1 cellular context compared by ENCODE assay signal in the genomic region with DNA sequence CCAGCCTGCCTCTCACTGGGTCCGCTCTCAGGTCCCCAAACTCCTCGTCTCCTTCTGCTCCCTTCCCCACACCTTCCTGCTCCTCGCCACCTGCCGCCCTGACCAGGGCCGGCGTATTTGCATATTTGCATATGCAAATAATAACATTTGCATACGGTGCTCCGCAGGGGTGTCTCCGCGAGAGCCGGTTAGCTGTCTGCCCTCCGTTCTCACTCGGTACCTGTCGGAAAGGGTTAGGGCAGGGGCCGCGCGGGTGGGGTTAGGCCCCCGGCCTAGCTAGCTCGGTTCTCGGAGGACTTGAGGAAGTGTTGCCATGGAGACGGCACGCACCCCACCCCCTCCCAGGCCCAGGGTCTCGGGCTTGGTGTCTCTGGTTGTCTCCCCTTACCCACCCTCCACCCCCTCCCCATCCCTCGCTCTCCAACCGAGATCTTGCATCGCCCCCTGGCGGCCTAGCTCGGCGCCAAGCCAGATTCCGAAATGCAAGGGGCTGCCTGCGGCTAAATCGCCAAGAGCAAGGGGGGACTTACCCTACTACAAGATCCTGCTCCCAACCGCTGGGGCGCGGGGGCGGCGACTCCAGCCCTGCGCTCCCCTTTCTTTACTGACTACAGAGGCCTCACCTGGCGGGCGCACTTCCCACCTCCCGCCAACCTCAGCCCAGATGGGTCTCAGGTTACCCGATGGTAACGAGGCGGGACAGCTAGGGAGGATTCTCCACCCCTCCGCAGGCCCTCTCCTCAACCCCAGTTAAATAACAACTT.
TF ChIP-seq lines count a peak whose summit lies in the region.

No MANE protein-coding gene starts in this region.

TF ChIP-seq in HEK293, 187 proteins besides CTCF, POLR2A, EP300 and RAD21 (continued from another document):
- TF ChIP-seq KLF17 (tag by site-specific recombination; IDR thresholded peaks at IDR 0.05) (0 out of 2 replicates have a peak, but pooled peaks have one; percentile 38), ZNF221 (tag by site-specific recombination; IDR thresholded peaks at IDR 0.05; ENCODE audit: borderline replicate concordance) (no peak), ZNF433 (tag by site-specific recombination; IDR thresholded peaks at IDR 0.05; ENCODE audit: low read depth) (no peak), ZNF26 (tag by site-specific recombination; IDR thresholded peaks at IDR 0.05) (no peak), ZNF529 (tag by site-specific recombination; IDR thresholded peaks at IDR 0.05; ENCODE audit: insufficient replicate concordance) (no peak), ZEB2 (tag by site-specific recombination; IDR thresholded peaks at IDR 0.05) (peak; percentile 60), ZNF521 (tag by site-specific recombination; IDR thresholded peaks at IDR 0.05) (no peak), ZNF354C (tag by site-specific recombination; IDR thresholded peaks at IDR 0.05; ENCODE audit: borderline replicate concordance, low read depth) (no peak), PRDM1 (tag by site-specific recombination; IDR thresholded peaks at IDR 0.05) (no peak), ZSCAN30 (tag by site-specific recombination; IDR thresholded peaks at IDR 0.05) (0 out of 2 replicates have a peak, but pooled peaks have one; percentile 55), ZNF114 (tag by site-specific recombination; IDR thresholded peaks at IDR 0.05) (no peak), ZNF664 (tag by site-specific recombination; IDR thresholded peaks at IDR 0.05) (no peak), ZNF707 (tag by site-specific recombination; IDR thresholded peaks at IDR 0.05) (no peak), FEZF1 (tag by site-specific recombination; IDR thresholded peaks at IDR 0.05) (no peak), ZBTB21 (tag by site-specific recombination; IDR thresholded peaks at IDR 0.05) (no peak), IKZF3 (tag by site-specific recombination; IDR thresholded peaks at IDR 0.05) (0 out of 2 replicates have a peak, but pooled peaks have one; percentile 56), MYNN (tag by site-specific recombination; IDR thresholded peaks at IDR 0.05; ENCODE audit: borderline replicate concordance) (no peak), ZBTB7A (tag by site-specific recombination; IDR thresholded peaks at IDR 0.05; ENCODE audit: low read depth) (no peak), ZNF24 (tag by site-specific recombination; IDR thresholded peaks at IDR 0.05) (no peak; the same call in 1 of the 2 replicates), ZBTB8A (tag by site-specific recombination; IDR thresholded peaks at IDR 0.05) (no peak), ZNF510 (tag by site-specific recombination; IDR thresholded peaks at IDR 0.05; ENCODE audit: insufficient replicate concordance) (no peak), ZNF692 (tag by site-specific recombination; IDR thresholded peaks at IDR 0.05) (no peak), MZF1 (tag by site-specific recombination; IDR thresholded peaks at IDR 0.05; ENCODE audit: borderline replicate concordance) (peak; percentile 62; the same call in 1 of the 2 replicates), BCL11A (tag by site-specific recombination; IDR thresholded peaks at IDR 0.05; ENCODE audit: low read depth) (no peak), OSR2 (tag by site-specific recombination; IDR thresholded peaks at IDR 0.05) (no peak), GLI4 (tag by site-specific recombination; IDR thresholded peaks at IDR 0.05) (no peak), ZNF174 (tag by site-specific recombination; IDR thresholded peaks at IDR 0.05) (no peak), ZNF157 (tag by site-specific recombination; IDR thresholded peaks at IDR 0.05) (no peak), ZNF121 (tag by site-specific recombination; IDR thresholded peaks at IDR 0.05) (0 out of 2 replicates have a peak, but pooled peaks have one; percentile 7), ZNF558 (tag by site-specific recombination; IDR thresholded peaks at IDR 0.05) (no peak), KLF16 (tag by site-specific recombination; IDR thresholded peaks at IDR 0.05) (peak; percentile 32), ZNF747 (tag by site-specific recombination; IDR thresholded peaks at IDR 0.05) (no peak), ZNF184 (tag by site-specific recombination; IDR thresholded peaks at IDR 0.05) (no peak), ZNF302 (tag by site-specific recombination; IDR thresholded peaks at IDR 0.05; ENCODE audit: low read depth) (no peak), GLIS2 (tag by site-specific recombination; IDR thresholded peaks at IDR 0.05) (peak; percentile 53), ZNF214 (tag by site-specific recombination; IDR thresholded peaks at IDR 0.05; ENCODE audit: borderline replicate concordance) (no peak), ZNF830 (tag by site-specific recombination; IDR thresholded peaks at IDR 0.05; ENCODE audit: low read depth) (no peak), ZNF366 (tag by site-specific recombination; conservative IDR thresholded peaks at IDR 0.05) (peak; percentile 80), ZNF292 (tag by site-specific recombination; IDR thresholded peaks at IDR 0.05; ENCODE audit: borderline replicate concordance, low read depth) (no peak), HOXD13 (CRISPR knock-in tag; IDR thresholded peaks at IDR 0.05; ENCODE audit: borderline replicate concordance) (no peak)
- TF ChIP-seq, protein P1, sequence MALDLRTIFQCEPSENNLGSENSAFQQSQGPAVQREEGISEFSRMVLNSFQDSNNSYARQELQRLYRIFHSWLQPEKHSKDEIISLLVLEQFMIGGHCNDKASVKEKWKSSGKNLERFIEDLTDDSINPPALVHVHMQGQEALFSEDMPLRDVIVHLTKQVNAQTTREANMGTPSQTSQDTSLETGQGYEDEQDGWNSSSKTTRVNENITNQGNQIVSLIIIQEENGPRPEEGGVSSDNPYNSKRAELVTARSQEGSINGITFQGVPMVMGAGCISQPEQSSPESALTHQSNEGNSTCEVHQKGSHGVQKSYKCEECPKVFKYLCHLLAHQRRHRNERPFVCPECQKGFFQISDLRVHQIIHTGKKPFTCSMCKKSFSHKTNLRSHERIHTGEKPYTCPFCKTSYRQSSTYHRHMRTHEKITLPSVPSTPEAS (tag by site-specific recombination; IDR thresholded peaks at IDR 0.05), result no peak
- TF ChIP-seq, protein P2, sequence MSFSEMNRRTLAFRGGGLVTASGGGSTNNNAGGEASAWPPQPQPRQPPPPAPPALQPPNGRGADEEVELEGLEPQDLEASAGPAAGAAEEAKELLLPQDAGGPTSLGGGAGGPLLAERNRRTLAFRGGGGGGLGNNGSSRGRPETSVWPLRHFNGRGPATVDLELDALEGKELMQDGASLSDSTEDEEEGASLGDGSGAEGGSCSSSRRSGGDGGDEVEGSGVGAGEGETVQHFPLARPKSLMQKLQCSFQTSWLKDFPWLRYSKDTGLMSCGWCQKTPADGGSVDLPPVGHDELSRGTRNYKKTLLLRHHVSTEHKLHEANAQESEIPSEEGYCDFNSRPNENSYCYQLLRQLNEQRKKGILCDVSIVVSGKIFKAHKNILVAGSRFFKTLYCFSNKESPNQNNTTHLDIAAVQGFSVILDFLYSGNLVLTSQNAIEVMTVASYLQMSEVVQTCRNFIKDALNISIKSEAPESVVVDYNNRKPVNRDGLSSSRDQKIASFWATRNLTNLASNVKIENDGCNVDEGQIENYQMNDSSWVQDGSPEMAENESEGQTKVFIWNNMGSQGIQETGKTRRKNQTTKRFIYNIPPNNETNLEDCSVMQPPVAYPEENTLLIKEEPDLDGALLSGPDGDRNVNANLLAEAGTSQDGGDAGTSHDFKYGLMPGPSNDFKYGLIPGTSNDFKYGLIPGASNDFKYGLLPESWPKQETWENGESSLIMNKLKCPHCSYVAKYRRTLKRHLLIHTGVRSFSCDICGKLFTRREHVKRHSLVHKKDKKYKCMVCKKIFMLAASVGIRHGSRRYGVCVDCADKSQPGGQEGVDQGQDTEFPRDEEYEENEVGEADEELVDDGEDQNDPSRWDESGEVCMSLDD (tag by site-specific recombination; IDR thresholded peaks at IDR 0.05), result peak; percentile 59; the same call in 1 of the 2 replicates
- TF ChIP-seq, protein P3, sequence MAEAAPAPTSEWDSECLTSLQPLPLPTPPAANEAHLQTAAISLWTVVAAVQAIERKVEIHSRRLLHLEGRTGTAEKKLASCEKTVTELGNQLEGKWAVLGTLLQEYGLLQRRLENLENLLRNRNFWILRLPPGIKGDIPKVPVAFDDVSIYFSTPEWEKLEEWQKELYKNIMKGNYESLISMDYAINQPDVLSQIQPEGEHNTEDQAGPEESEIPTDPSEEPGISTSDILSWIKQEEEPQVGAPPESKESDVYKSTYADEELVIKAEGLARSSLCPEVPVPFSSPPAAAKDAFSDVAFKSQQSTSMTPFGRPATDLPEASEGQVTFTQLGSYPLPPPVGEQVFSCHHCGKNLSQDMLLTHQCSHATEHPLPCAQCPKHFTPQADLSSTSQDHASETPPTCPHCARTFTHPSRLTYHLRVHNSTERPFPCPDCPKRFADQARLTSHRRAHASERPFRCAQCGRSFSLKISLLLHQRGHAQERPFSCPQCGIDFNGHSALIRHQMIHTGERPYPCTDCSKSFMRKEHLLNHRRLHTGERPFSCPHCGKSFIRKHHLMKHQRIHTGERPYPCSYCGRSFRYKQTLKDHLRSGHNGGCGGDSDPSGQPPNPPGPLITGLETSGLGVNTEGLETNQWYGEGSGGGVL (tag by site-specific recombination; IDR thresholded peaks at IDR 0.05), result peak; percentile 6; the same call in 1 of the 2 replicates
- TF ChIP-seq, protein P4, sequence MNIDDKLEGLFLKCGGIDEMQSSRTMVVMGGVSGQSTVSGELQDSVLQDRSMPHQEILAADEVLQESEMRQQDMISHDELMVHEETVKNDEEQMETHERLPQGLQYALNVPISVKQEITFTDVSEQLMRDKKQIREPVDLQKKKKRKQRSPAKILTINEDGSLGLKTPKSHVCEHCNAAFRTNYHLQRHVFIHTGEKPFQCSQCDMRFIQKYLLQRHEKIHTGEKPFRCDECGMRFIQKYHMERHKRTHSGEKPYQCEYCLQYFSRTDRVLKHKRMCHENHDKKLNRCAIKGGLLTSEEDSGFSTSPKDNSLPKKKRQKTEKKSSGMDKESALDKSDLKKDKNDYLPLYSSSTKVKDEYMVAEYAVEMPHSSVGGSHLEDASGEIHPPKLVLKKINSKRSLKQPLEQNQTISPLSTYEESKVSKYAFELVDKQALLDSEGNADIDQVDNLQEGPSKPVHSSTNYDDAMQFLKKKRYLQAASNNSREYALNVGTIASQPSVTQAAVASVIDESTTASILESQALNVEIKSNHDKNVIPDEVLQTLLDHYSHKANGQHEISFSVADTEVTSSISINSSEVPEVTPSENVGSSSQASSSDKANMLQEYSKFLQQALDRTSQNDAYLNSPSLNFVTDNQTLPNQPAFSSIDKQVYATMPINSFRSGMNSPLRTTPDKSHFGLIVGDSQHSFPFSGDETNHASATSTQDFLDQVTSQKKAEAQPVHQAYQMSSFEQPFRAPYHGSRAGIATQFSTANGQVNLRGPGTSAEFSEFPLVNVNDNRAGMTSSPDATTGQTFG (tag by site-specific recombination; IDR thresholded peaks at IDR 0.05; ENCODE audit: borderline replicate concordance), result no peak
- TF ChIP-seq, protein P5, sequence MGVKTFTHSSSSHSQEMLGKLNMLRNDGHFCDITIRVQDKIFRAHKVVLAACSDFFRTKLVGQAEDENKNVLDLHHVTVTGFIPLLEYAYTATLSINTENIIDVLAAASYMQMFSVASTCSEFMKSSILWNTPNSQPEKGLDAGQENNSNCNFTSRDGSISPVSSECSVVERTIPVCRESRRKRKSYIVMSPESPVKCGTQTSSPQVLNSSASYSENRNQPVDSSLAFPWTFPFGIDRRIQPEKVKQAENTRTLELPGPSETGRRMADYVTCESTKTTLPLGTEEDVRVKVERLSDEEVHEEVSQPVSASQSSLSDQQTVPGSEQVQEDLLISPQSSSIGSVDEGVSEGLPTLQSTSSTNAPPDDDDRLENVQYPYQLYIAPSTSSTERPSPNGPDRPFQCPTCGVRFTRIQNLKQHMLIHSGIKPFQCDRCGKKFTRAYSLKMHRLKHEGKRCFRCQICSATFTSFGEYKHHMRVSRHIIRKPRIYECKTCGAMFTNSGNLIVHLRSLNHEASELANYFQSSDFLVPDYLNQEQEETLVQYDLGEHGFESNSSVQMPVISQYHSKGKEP (tag by site-specific recombination; IDR thresholded peaks at IDR 0.05), result no peak
- TF ChIP-seq, protein P6, sequence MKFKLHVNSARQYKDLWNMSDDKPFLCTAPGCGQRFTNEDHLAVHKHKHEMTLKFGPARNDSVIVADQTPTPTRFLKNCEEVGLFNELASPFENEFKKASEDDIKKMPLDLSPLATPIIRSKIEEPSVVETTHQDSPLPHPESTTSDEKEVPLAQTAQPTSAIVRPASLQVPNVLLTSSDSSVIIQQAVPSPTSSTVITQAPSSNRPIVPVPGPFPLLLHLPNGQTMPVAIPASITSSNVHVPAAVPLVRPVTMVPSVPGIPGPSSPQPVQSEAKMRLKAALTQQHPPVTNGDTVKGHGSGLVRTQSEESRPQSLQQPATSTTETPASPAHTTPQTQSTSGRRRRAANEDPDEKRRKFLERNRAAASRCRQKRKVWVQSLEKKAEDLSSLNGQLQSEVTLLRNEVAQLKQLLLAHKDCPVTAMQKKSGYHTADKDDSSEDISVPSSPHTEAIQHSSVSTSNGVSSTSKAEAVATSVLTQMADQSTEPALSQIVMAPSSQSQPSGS (tag by site-specific recombination; IDR thresholded peaks at IDR 0.05; ENCODE audit: low read depth), result no peak
TF ChIP-seq in HEK293: peak in this region for 34.
